ENCODE assay signal across 20 cellular contexts in genomic region chr5:179262126-179262920, GRCh38.
DNase-seq lines count a peak whose midpoint lies in the region; ATAC-seq and TF ChIP-seq lines count a peak whose summit lies in the region.
"Had no signal": no experiment of that assay in that cellular context is flagged by ENCODE, and none has a peak within 500 bp of the region (broad histone marks: within the 10 kb centered on the region; RNA-seq: fewer than 3 reads in every experiment).

No MANE protein-coding gene starts in this region.

- H3K9me3 Mint-ChIP-seq in activated T-cell treated with anti-CD3 and anti-CD28 coated beads, Interleukin-2, amount 50 U/mL, for 24 hours = no peaks in the 10 kb centered on the region
- H3K9me3 Mint-ChIP-seq in activated T-cell treated with anti-CD3 and anti-CD28 coated beads, Interleukin-2, amount 50 U/mL, for 4 hours = no peaks in the 10 kb centered on the region
- H3K9me3 Mint-ChIP-seq in nephron (no peaks in the 10 kb centered on the region), type B pancreatic cell (no peaks in the 10 kb centered on the region)
- H3K9me3 Mint-ChIP-seq: dendritic cell treated with granulocyte-macrophage colony-stimulating factor and Interleukin-4, amounts not matched to agents 40 ng/mL and 50 ng/mL, for 4 days had no signal

- H3K27me3 ChIP-seq in dorsolateral prefrontal cortex = peaks cover 0 to 9% (median 0%) of the 10 kb centered on the region in 45 donors
- H3K27me3 ChIP-seq: foreskin keratinocyte, tibial artery had no signal

- peaks cover 6% of the 10 kb centered on the region for H3K27me3 Mint-ChIP-seq in activated T-cell treated with anti-CD3 and anti-CD28 coated beads, Interleukin-2, amount 50 U/mL, for 24 hours
- peaks cover 4% of the 10 kb centered on the region for H3K27me3 Mint-ChIP-seq in activated T-cell treated with anti-CD3 and anti-CD28 coated beads, Interleukin-2, amount 50 U/mL, for 4 hours (ENCODE audit: low read depth)
- H3K27me3 Mint-ChIP-seq in nephron (ENCODE audit: low read depth) (peaks cover 4% of the 10 kb centered on the region), type B pancreatic cell (peaks cover 4% of the 10 kb centered on the region)

- no peak for TF ChIP-seq CTCF in dorsolateral prefrontal cortex (IDR thresholded peaks at IDR 0.05 in 54 of 56, conservative IDR thresholded peaks at IDR 0.05 in 2 of 56; ENCODE audit: low read depth in 1 of 56, partially characterized antibody in 56 of 56)
- no peak for TF ChIP-seq CTCF in nephron (IDR thresholded peaks at IDR 0.05; ENCODE audit: unreplicated experiment in 3 of 3)
- no peak for TF ChIP-seq CTCF in type B pancreatic cell (conservative IDR thresholded peaks at IDR 0.05)

- no peak overlapping the region for H3K27ac ChIP-seq in dorsolateral prefrontal cortex
- H3K27ac ChIP-seq: epithelial cell of prostate, foreskin keratinocyte, neutrophil, tibial artery had no signal

- H3K4me3 Mint-ChIP-seq in activated T-cell treated with anti-CD3 and anti-CD28 coated beads, Interleukin-2, amount 50 U/mL, for 24 hours = no peak overlapping the region
- H3K4me3 Mint-ChIP-seq in activated T-cell treated with anti-CD3 and anti-CD28 coated beads, Interleukin-2, amount 50 U/mL, for 4 hours = no peak overlapping the region
- H3K4me3 Mint-ChIP-seq in nephron (no peak overlapping the region), type B pancreatic cell (no peak overlapping the region)
- H3K4me3 Mint-ChIP-seq: dendritic cell treated with granulocyte-macrophage colony-stimulating factor and Interleukin-4, amounts not matched to agents 40 ng/mL and 50 ng/mL, for 4 days had no signal

- intact Hi-C loops in dorsolateral prefrontal cortex (cut with DNase I) = loop anchor here in 1 of 2 donors (5.0 kb wide), 1 partner anchor 95 kb away; no protein-coding TSS in a partner anchor

- no peaks in the 10 kb centered on the region for H3K4me1 Mint-ChIP-seq in activated T-cell treated with anti-CD3 and anti-CD28 coated beads, Interleukin-2, amount 50 U/mL, for 24 hours (ENCODE audit: low read depth)
- no peaks in the 10 kb centered on the region for H3K4me1 Mint-ChIP-seq in activated T-cell treated with anti-CD3 and anti-CD28 coated beads, Interleukin-2, amount 50 U/mL, for 4 hours (ENCODE audit: low read depth)
- H3K4me1 Mint-ChIP-seq in nephron = peaks cover 68% of the 10 kb centered on the region
- H3K4me1 Mint-ChIP-seq in type B pancreatic cell (ENCODE audit: unreplicated experiment) = peaks cover 12% of the 10 kb centered on the region

- DNase-seq in activated T-cell treated with anti-CD3 and anti-CD28 coated beads, Interleukin-2, amount 50 U/mL, for 24 hours = peak; percentile 8
- DNase-seq in activated T-cell treated with anti-CD3 and anti-CD28 coated beads, Interleukin-2, amount 50 U/mL, for 4 hours = no peak
- DNase-seq in dorsolateral prefrontal cortex (peak in 6 of 10 donors; percentile 11 to 31 (median 24)), type B pancreatic cell (ENCODE audit: extremely low spot score, unreplicated experiment) (peak; percentile 61), NCI-H2107 (lab: John Stamatoyannopoulos, UW) (no peak), T-helper 2 cell (no peak)
- DNase-seq: ACHN; C1 segment of cervical spinal cord; foreskin keratinocyte; kidney glomerular epithelial cell; NCI-H1092 treated with DMSO at 0.1 percent for 48 hours; NCI-H2081; NCI-H446 treated with DMSO at 0.1 percent for 48 hours; stimulated activated naive CD4-positive, alpha-beta T cell had no signal

- no peak for ATAC-seq in activated T-cell treated with anti-CD3 and anti-CD28 coated beads, Interleukin-2, amount 50 U/mL, for 4 hours
- no peak for ATAC-seq in HG02571 (IDR thresholded peaks at IDR 0.05; ENCODE audit: unreplicated experiment)
- ATAC-seq: foreskin keratinocyte had no signal

- H3K27ac Mint-ChIP-seq in activated T-cell treated with anti-CD3 and anti-CD28 coated beads, Interleukin-2, amount 50 U/mL, for 24 hours = no peak overlapping the region
- H3K27ac Mint-ChIP-seq in nephron = peak overlapping the region in 2 of 3 experiments; percentile 28 to 34
- H3K27ac Mint-ChIP-seq in type B pancreatic cell = no peak overlapping the region
- H3K27ac Mint-ChIP-seq: dendritic cell treated with granulocyte-macrophage colony-stimulating factor and Interleukin-4, amounts not matched to agents 40 ng/mL and 50 ng/mL, for 4 days had no signal

- no peaks in the 10 kb centered on the region for H3K36me3 Mint-ChIP-seq in activated T-cell treated with anti-CD3 and anti-CD28 coated beads, Interleukin-2, amount 50 U/mL, for 24 hours (ENCODE audit: low read depth)
- no peaks in the 10 kb centered on the region for H3K36me3 Mint-ChIP-seq in activated T-cell treated with anti-CD3 and anti-CD28 coated beads, Interleukin-2, amount 50 U/mL, for 4 hours (ENCODE audit: insufficient read depth)
- H3K36me3 Mint-ChIP-seq in nephron (ENCODE audit: low read depth) = no peaks in the 10 kb centered on the region
- no peaks in the 10 kb centered on the region for H3K36me3 Mint-ChIP-seq in type B pancreatic cell

- H3K4me3 ChIP-seq in dorsolateral prefrontal cortex = no peak overlapping the region
- H3K4me3 ChIP-seq: tibial artery had no signal

Comparison
In these comparisons a context has a peak if more than half of its experiments do, and no peak if none do; other contexts are left out.
1. DNase-seq: peak in activated T-cell treated with anti-CD3 and anti-CD28 coated beads, Interleukin-2, amount 50 U/mL, for 24 hours (single experiment), dorsolateral prefrontal cortex (6 of 10) and type B pancreatic cell (single experiment); none in activated T-cell treated with anti-CD3 and anti-CD28 coated beads, Interleukin-2, amount 50 U/mL, for 4 hours (single experiment), NCI-H2107 (single experiment) and T-helper 2 cell (0 of 5).
2. H3K27ac Mint-ChIP-seq: peak in nephron (2 of 3); none in activated T-cell treated with anti-CD3 and anti-CD28 coated beads, Interleukin-2, amount 50 U/mL, for 24 hours (single experiment) and type B pancreatic cell (single experiment).